ENCODE assay signal across 9 cellular contexts in the genomic region with DNA sequence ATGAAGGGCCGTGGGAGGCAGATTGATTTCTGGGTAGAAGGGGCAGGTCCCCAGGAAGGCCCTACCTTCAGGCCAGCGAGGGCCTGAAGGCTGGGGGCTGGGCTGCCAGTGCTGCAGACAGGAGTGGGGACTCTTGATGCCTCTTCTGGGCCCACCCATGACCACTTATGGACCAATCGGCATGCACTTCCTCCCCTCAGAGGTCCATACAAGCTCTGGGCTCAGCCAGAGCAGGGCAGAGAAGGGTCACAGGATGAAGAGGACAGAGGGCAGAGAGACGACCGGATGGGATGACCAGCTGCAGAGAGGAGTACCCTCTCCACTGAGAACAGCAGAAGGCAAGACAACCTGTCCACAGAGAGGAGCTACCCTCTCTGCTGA.
A peak's percentile ranks its signal among the peaks of the same experiment; 100 is the strongest.
DNase-seq lines count a peak whose midpoint lies in the region; ATAC-seq lines count a peak whose summit lies in the region.
"Had no signal": no experiment of that assay in that cellular context is flagged by ENCODE, and none has a peak within 500 bp of the region (broad histone marks: within the 10 kb centered on the region; RNA-seq: fewer than 3 reads in every experiment).

No MANE protein-coding gene starts in this region.

- peak overlapping the region; percentile 66 for H3K4me3 ChIP-seq in SK-N-MC

- ATAC-seq in GM18873 (IDR thresholded peaks at IDR 0.05; ENCODE audit: low FRiP score, unreplicated experiment) (peak; percentile 25), HG02884 (IDR thresholded peaks at IDR 0.05; ENCODE audit: unreplicated experiment) (peak; percentile 30), Right ventricle myocardium superior (ENCODE audit: poor library complexity) (peak; percentile 15)
- peak; percentile 30 for ATAC-seq in stimulated activated naive CD8-positive, alpha-beta T cell treated with anti-CD3 and anti-CD28 coated beads, Interleukin-15, Interleukin-2, amounts not matched to agents 100 U/mL and 50 U/mL, for 24 hours

- H3K27ac ChIP-seq in SK-N-MC: no peak overlapping the region
- H3K27ac ChIP-seq: VCaP had no signal

- intact Hi-C loops in Right ventricle myocardium superior (cut with DNase I): no loop called here

- DNase-seq in SK-N-MC (ENCODE audit: low read depth, low spot score): no peak
- DNase-seq in Right ventricle myocardium superior: no peak
- peak; percentile 33 for DNase-seq in stimulated activated naive CD8-positive, alpha-beta T cell treated with anti-CD3 and anti-CD28 coated beads, Interleukin-15, Interleukin-2, amounts not matched to agents 100 U/mL and 50 U/mL, for 24 hours
- DNase-seq in NCI-H2081 treated with DMSO at 0.1 percent for 48 hours (lab: John Stamatoyannopoulos, UW): no peak
- DNase-seq in NCI-H1092 treated with DMSO at 0.1 percent for 48 hours (lab: John Stamatoyannopoulos, UW): no peak
- no peak for DNase-seq in central memory CD4-positive, alpha-beta T cell

- H3K9ac ChIP-seq in SK-N-MC (ENCODE audit: insufficient read length): no peak overlapping the region

- H3K9me3 ChIP-seq in SK-N-MC (ENCODE audit: low read depth, low read length): no peaks in the 10 kb centered on the region

- no peaks in the 10 kb centered on the region for H3K36me3 ChIP-seq in SK-N-MC (ENCODE audit: insufficient read depth, low read length)
